8 cellular contexts compared by ENCODE assay signal in the genomic region with DNA sequence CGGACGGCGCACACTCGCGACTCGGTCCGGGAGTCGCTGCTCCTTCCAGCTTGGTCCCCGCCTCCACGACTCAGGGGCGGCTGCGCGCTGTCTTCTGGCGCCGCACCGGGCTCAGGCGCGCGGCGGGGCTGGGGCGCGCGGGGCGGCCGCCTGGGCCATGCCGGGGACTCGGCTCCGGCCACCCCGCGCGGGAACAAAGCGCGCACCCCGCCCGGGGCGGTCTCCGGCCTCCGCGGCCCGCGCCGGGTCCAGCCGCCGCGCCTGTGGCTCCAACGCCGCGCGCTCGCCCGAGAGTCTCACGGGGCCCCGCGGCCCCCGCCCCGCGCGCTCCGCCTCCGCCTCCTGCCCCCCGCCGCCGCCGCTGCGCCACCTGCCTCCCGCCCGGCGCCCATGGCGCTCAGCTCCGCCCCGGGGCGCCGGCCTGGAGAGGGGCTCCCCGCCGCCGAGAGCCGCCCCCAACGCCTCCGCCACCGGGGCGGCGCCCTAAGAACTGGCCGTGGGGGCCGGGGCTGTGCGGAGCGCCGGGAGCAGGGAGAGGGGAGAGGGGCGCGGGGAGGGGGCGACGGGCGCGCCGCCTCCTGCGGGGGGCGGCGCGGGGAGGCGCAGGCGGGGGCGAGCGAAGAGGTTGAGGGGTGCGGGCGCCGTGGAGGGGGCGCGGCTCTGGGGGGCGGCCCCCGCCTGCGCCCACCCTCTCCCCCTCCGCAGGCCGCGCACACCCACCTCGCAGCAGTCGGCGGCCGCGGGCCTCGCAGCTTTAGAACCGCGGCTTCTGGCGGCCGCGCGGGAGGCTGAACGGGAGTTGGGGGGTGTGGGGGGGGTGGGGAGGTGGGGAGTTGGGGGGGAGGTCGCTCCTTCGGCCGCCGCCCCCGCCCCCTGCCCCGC. TPM values are rescaled to one million over a fixed set of nuclear protein-coding genes. Genes with fewer than 3 reads are reported as not detected.
A peak's percentile ranks its signal among the peaks of the same experiment; 100 is the strongest.
DNase-seq lines count a peak whose midpoint lies in the region; ATAC-seq and FAIRE-seq lines count a peak whose summit lies in the region.

No MANE protein-coding gene starts in this region.

- H3K36me3 ChIP-seq in small intestine (ENCODE audit: control insufficient read depth in 2 of 2, insufficient read depth in 2 of 2, low read length in 2 of 2) = no peaks in the 10 kb centered on the region

- peak overlapping the region; percentile 53 to 68 for H3K4me3 ChIP-seq in small intestine (ENCODE audit: low read depth in 1 of 2, low read length in 2 of 2)

- peak; percentile 16 to 63 for DNase-seq in NCI-H524 (lab: John Stamatoyannopoulos, UW)
- DNase-seq in NCI-H524 treated with DMSO at 0.1 percent for 48 hours (lab: John Stamatoyannopoulos, UW) = no peak
- DNase-seq in germinal center (ENCODE audit: low spot score) = peak; percentile 70
- DNase-seq in small intestine = no peak
- DNase-seq in cerebellar cortex (ENCODE audit: low spot score) = no peak
- DNase-seq in DMS79 treated with DMSO at 0.1 percent for 48 hours (lab: John Stamatoyannopoulos, UW) = no peak
- no peak for DNase-seq in inferior parietal cortex (ENCODE audit: extremely low spot score)

- WGBS in small intestine, 3 donors = 0 to 1% (median 0%) methylated on average over 27 to 126 of the region's 132 CpGs

- H3K4me1 ChIP-seq in small intestine (ENCODE audit: control insufficient read depth in 2 of 2, insufficient read depth in 1 of 2, low read depth in 1 of 2, low read length in 1 of 2) = no peaks in the 10 kb centered on the region

- H3K27me3 ChIP-seq in small intestine (ENCODE audit: control insufficient read depth in 2 of 2, insufficient read depth in 2 of 2, low read length in 2 of 2) = peaks cover 3 to 26% of the 10 kb centered on the region in 2 donors

- H3K9me3 ChIP-seq in small intestine (ENCODE audit: control insufficient read depth, low read depth) = no peaks in the 10 kb centered on the region

- no peak overlapping the region for H3K27ac ChIP-seq in small intestine (ENCODE audit: low read depth in 1 of 2, low read length in 1 of 2)

- FAIRE-seq in small intestine (lab: Jason Lieb, UNC) = no peak

- ATAC-seq in HG03565 (IDR thresholded peaks at IDR 0.05; ENCODE audit: unreplicated experiment) = peak; percentile 6

RNA-seq across cellular contexts. Expression of a gene that starts 35.7 kb away (rescaled TPM):
- polyA plus RNA-seq in small intestine = 1 to 10 TPM; 1.4 to 5.7 (median 2.5) TPM

Comparison
In these comparisons a context has a peak if more than half of its experiments do, and no peak if none do; other contexts are left out.
1. DNase-seq: peak in NCI-H524 (2 of 2) and germinal center (single experiment); none in NCI-H524 treated with DMSO at 0.1 percent for 48 hours (single experiment), small intestine (single experiment), cerebellar cortex (single experiment), DMS79 treated with DMSO at 0.1 percent for 48 hours (single experiment) and inferior parietal cortex (single experiment).